Comparison of ENCODE assay signal across 19 cellular contexts in the genomic region with DNA sequence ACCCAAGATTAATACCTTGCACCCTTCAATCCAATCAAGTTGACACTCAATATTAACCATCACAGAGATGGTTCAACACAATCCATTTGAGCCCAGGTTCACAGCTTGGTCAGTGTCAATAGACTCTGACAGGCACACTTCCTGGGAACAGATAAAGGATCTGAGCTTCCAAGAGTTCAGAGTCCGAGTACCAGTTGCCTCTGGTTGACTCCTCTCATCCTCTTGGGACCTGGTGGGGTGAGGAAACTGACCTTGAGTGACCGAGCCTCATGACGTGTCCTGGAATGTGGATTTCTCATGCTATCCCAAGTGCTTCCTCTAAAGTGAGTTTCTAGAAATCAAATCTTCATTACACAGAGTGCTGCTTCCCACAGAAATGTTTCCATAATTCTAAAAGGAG.
DNase-seq lines count a peak whose midpoint lies in the region; TF ChIP-seq lines count a peak whose summit lies in the region.
"Had no signal": no experiment of that assay in that cellular context is flagged by ENCODE, and none has a peak within 500 bp of the region (broad histone marks: within the 10 kb centered on the region; RNA-seq: fewer than 3 reads in every experiment).

No MANE protein-coding gene starts in this region.

- H3K9me3 ChIP-seq in endodermal cell (ENCODE audit: control insufficient read depth, low read length) (no peaks in the 10 kb centered on the region), sigmoid colon (no peaks in the 10 kb centered on the region)
- H3K9me3 ChIP-seq: neutrophil, spleen had no signal

- no peak overlapping the region for H3K4ac ChIP-seq in mesendoderm (ENCODE audit: low read depth, low read length)

- H3K4me1 ChIP-seq in endodermal cell (ENCODE audit: control insufficient read depth, insufficient read depth, low read length) (peaks cover 7% of the 10 kb centered on the region), mesendoderm (ENCODE audit: control insufficient read depth, low read depth, low read length) (no peaks in the 10 kb centered on the region), sigmoid colon (no peaks in the 10 kb centered on the region)
- H3K4me1 ChIP-seq: spleen had no signal

- H3K27ac Mint-ChIP-seq in endodermal cell: no peak overlapping the region
- H3K27ac Mint-ChIP-seq: B cell had no signal

- H3K4me3 Mint-ChIP-seq in endodermal cell: no peak overlapping the region
- H3K4me3 Mint-ChIP-seq: B cell had no signal

- H3K4me3 ChIP-seq in endodermal cell (ENCODE audit: low read length) (peak overlapping the region; percentile 45), mesendoderm (ENCODE audit: low read length) (no peak overlapping the region), sigmoid colon (no peak overlapping the region)
- H3K4me3 ChIP-seq: spleen had no signal

- intact Hi-C loops in sigmoid colon (cut with DNase I): no loop called here

- no peak overlapping the region for H3K4me2 ChIP-seq in mesendoderm (ENCODE audit: low read length)

- peaks cover 2% of the 10 kb centered on the region for H3K27me3 Mint-ChIP-seq in endodermal cell (ENCODE audit: insufficient read depth)

- TF ChIP-seq CTCF in endodermal cell (conservative IDR thresholded peaks at IDR 0.05): no peak
- TF ChIP-seq CTCF in sigmoid colon (IDR thresholded peaks at IDR 0.05): no peak

- in situ Hi-C loops in KBM-7 (cut with MboI; ENCODE audit: low pct_unique_long_range_greater_than_20kb, low sequenced_read_pairs): no loop called here

- H3K9ac ChIP-seq in endodermal cell (ENCODE audit: extremely low read depth, low read length, poor library complexity, severe bottlenecking): no peak overlapping the region
- H3K9ac ChIP-seq in mesendoderm (ENCODE audit: low read length): no peak overlapping the region

- H4K5ac ChIP-seq in mesendoderm (ENCODE audit: low read length): no peak overlapping the region

- peak overlapping the region; percentile 34 for H3K56ac ChIP-seq in mesendoderm (ENCODE audit: low read length)

- H3K79me1 ChIP-seq in mesendoderm (ENCODE audit: low read length): no peaks in the 10 kb centered on the region

- no peaks in the 10 kb centered on the region for H3K79me2 ChIP-seq in mesendoderm (ENCODE audit: control insufficient read depth, insufficient read depth, low read length)

- no peak overlapping the region for H2BK5ac ChIP-seq in mesendoderm (ENCODE audit: low read length)

- no peaks in the 10 kb centered on the region for H3K27me3 ChIP-seq in endodermal cell (ENCODE audit: control insufficient read depth, insufficient read depth, low read length, poor library complexity, severe bottlenecking)
- no peaks in the 10 kb centered on the region for H3K27me3 ChIP-seq in mesendoderm (ENCODE audit: insufficient read depth, low read length, poor library complexity)
- H3K27me3 ChIP-seq in sigmoid colon: no peaks in the 10 kb centered on the region
- H3K27me3 ChIP-seq: spleen had no signal

- peaks cover 24% of the 10 kb centered on the region for H3K4me1 Mint-ChIP-seq in endodermal cell
- H3K4me1 Mint-ChIP-seq: B cell had no signal

- no peak overlapping the region for H4K8ac ChIP-seq in mesendoderm (ENCODE audit: low read depth, low read length)

- peak overlapping the region; percentile 8 for H2BK15ac ChIP-seq in mesendoderm (replicated peaks; ENCODE audit: low read depth)

- H3K36me3 ChIP-seq in endodermal cell (ENCODE audit: control insufficient read depth, insufficient read depth, low read length) (no peaks in the 10 kb centered on the region), mesendoderm (ENCODE audit: control insufficient read depth, insufficient read depth, low read length) (no peaks in the 10 kb centered on the region), sigmoid colon (no peaks in the 10 kb centered on the region)
- H3K36me3 ChIP-seq: neutrophil, spleen had no signal

- H3K27ac ChIP-seq in endodermal cell (ENCODE audit: low read depth, low read length): no peak overlapping the region
- H3K27ac ChIP-seq in mesendoderm (ENCODE audit: low read depth, low read length): no peak overlapping the region
- no peak overlapping the region for H3K27ac ChIP-seq in sigmoid colon
- H3K27ac ChIP-seq: neutrophil, spleen had no signal

- H3K23ac ChIP-seq in mesendoderm (ENCODE audit: low read length): no peak overlapping the region

- no peak for TF ChIP-seq POLR2A in sigmoid colon (IDR thresholded peaks at IDR 0.05)

- DNase-seq in AG08396 (ENCODE audit: low spot score) (peak; percentile 66), HT1080 (ENCODE audit: low read depth) (peak; percentile 24), endodermal cell (no peak), mesendoderm (no peak), CD1c-positive myeloid dendritic cell (ENCODE audit: extremely low spot score) (no peak), KBM-7 (no peak), sigmoid colon (no peak), NCI-H748 treated with DMSO at 0.1 percent for 48 hours (lab: John Stamatoyannopoulos, UW) (no peak)
- DNase-seq: activated CD4-positive, CD25-positive, alpha-beta regulatory T cell treated with anti-CD3 and anti-CD28 coated beads, Interleukin-2, amount 50 U/mL, for 72 hours; activated CD8-positive, alpha-beta memory T cell treated with anti-CD3 and anti-CD28 coated beads, Interleukin-2, amount 50 U/mL, for 4 hours; activated naive CD4-positive, alpha-beta T cell treated with anti-CD3 and anti-CD28 coated beads, Interleukin-2, amount 50 U/mL, for 16 hours; cerebellar nuclear complex; hippocampal formation; NCI-H1417; PC-3; spleen; T-helper 1 cell had no signal

- TF ChIP-seq EP300 in sigmoid colon (IDR thresholded peaks at IDR 0.05): no peak

- 82 to 96% methylated on average over 2 to 3 of the region's 3 CpGs for WGBS in endodermal cell (ENCODE audit: insufficient coverage in 1 of 2, insufficient read length in 1 of 2), 2 experiments
- WGBS in mesendoderm (ENCODE audit: extremely low coverage, insufficient coverage, low lambda C conversion rate): no CpG with 5 or more reads among the region's 3 CpGs
- WGBS in sigmoid colon, 2 donors: 77 to 81% methylated on average over 3 of the region's 3 CpGs

- H3K18ac ChIP-seq in mesendoderm (ENCODE audit: low read length): peak overlapping the region; percentile 46

- H2AK5ac ChIP-seq in mesendoderm (ENCODE audit: low read length): peak overlapping the region; percentile 90

- no peaks in the 10 kb centered on the region for H3K36me3 Mint-ChIP-seq in endodermal cell (ENCODE audit: low read depth)

- no peaks in the 10 kb centered on the region for H3K9me3 Mint-ChIP-seq in endodermal cell

- H2BK120ac ChIP-seq in mesendoderm (ENCODE audit: low read depth, low read length): no peak overlapping the region

Comparison
In these comparisons a context has a peak if more than half of its experiments do, and no peak if none do; other contexts are left out.
1. DNase-seq: peak in AG08396 (single experiment) and HT1080 (single experiment); none in endodermal cell (single experiment), mesendoderm (single experiment), CD1c-positive myeloid dendritic cell (single experiment), KBM-7 (single experiment), sigmoid colon (single experiment) and NCI-H748 treated with DMSO at 0.1 percent for 48 hours (single experiment).